Comparison of ENCODE assay signal across 8 cellular contexts in the genomic region with DNA sequence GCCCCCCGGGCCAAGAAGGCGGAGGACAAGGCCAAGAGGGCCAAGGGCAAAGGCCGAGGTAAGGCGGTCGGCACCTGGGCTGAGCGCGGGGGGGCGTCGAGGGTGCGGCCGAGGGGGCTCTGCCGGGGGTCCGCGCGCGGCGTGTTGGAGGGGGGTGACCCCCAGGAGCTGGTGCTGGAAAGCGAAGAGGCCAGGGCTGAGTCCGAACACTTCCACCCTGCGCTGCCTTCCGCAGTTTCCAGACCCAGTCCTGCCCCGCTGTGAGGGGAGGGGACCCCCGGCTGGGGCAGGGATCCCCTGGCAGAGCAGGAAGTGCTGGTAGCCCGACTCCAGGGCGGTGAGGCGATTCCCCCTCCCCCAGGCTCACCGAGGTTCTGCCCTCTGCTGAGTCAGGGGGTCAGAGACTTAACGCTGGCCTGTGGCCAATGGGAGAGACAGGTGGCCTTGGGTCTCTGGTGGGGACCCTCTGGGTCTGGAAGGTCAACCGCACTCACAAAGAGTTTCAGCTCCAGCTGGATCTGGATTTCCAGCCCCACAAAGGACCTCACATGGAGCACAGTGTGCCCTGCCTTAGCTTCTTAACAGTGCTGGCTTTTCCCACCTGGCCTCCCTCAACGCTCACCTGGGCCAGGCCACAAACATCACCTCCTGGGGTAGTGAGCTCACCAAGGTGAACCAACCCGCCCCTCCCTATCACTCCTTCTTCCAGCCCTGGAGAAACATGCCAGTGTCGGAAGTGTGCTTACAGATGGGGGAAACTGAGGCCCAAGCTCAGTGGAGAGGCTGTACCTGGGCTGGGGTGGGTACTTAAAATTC. TPM values are rescaled to one million over a fixed set of nuclear protein-coding genes. Genes with fewer than 3 reads are reported as not detected.
DNase-seq lines count a peak whose midpoint lies in the region; ATAC-seq and TF ChIP-seq lines count a peak whose summit lies in the region.

No MANE protein-coding gene starts in this region.

- H3K27me3 ChIP-seq in Caco-2 (replicated peaks; ENCODE audit: control insufficient read depth, insufficient read depth, low read length) (no peaks in the 10 kb centered on the region), esophagus squamous epithelium (no peaks in the 10 kb centered on the region), neuron (ENCODE audit: insufficient read depth, low read length) (no peaks in the 10 kb centered on the region)

- H3K9me3 Mint-ChIP-seq in Caco-2 (ENCODE audit: unreplicated experiment), result no peaks in the 10 kb centered on the region

- H3K36me3 Mint-ChIP-seq in Caco-2 (ENCODE audit: insufficient read depth, unreplicated experiment), result peaks cover 25% of the 10 kb centered on the region

- H3K4me1 ChIP-seq in Caco-2 (peaks cover 32% of the 10 kb centered on the region), esophagus squamous epithelium (peaks cover 8 to 71% (median 30%) of the 10 kb centered on the region in 3 donors), neuron (ENCODE audit: insufficient read depth, low read length) (peaks cover 12% of the 10 kb centered on the region)

- intact Hi-C loops in Caco-2 (cut with micrococcal nuclease; ENCODE audit: unreplicated experiment) (no loop called here), esophagus squamous epithelium (cut with DNase I) (no loop called here)

- TF ChIP-seq CTCF in Caco-2 (IDR thresholded peaks at IDR 0.05; ENCODE audit: insufficient read depth in 1 of 2, low read depth in 1 of 2, low read length in 1 of 2, severe bottlenecking in 1 of 2, unreplicated experiment in 1 of 2) (no peak), esophagus squamous epithelium (IDR thresholded peaks at IDR 0.05) (peak in 1 of 6 experiments; percentile 3)

- H3K4me1 Mint-ChIP-seq in Caco-2 (ENCODE audit: low read depth, unreplicated experiment), result peaks cover 4% of the 10 kb centered on the region

- 17 to 25% methylated on average over 1 to 8 of the region's 32 CpGs for WGBS in esophagus squamous epithelium, 2 donors

- ATAC-seq in HG03159 (IDR thresholded peaks at IDR 0.05; ENCODE audit: unreplicated experiment), result no peak
- no peak for ATAC-seq in GM21447 (IDR thresholded peaks at IDR 0.05; ENCODE audit: unreplicated experiment)
- ATAC-seq in GM18511 (IDR thresholded peaks at IDR 0.05; ENCODE audit: unreplicated experiment), result no peak

- DNase-seq in Caco-2, result peak in 1 of 2 experiments; percentile 47
- DNase-seq in RKO (ENCODE audit: low spot score), result peak; percentile 47
- no peak for DNase-seq in esophagus squamous epithelium (lab: John Stamatoyannopoulos, UW)
- no peak for DNase-seq in NOMO-1 treated with DMSO at 0.1 percent for 48 hours (lab: John Stamatoyannopoulos, UW; ENCODE audit: unreplicated experiment)

- H3K27ac ChIP-seq in esophagus squamous epithelium, result peak overlapping the region; percentile 90 to 100 (median 94)

- POLR2A ChIA-PET in Caco-2 (lab: Charles Lee), result interaction anchor here (0.6 kb wide), 1 partner anchor 15 kb away, joined by 3 read pairs; no protein-coding TSS in a partner anchor

- H3K27me3 Mint-ChIP-seq in Caco-2 (ENCODE audit: insufficient read depth, unreplicated experiment), result no peaks in the 10 kb centered on the region

- peak overlapping the region; percentile 53 for H3K27ac Mint-ChIP-seq in Caco-2 (ENCODE audit: unreplicated experiment)

- H2AFZ ChIP-seq in neuron (ENCODE audit: low read depth, low read length), result peak overlapping the region; percentile 39

- H3K4me3 ChIP-seq in Caco-2 (ENCODE audit: low read depth, low read length) (peak overlapping the region; percentile 76), esophagus squamous epithelium (peak overlapping the region; percentile 74 to 98 (median 84)), neuron (ENCODE audit: low read length) (peak overlapping the region; percentile 47)

- BruUV-seq in Caco-2 (replicated peaks; lab: Mats Ljungman, UMichigan), result no TSS peak

- H3K9me3 ChIP-seq in Caco-2 (no peaks in the 10 kb centered on the region), esophagus squamous epithelium (no peaks in the 10 kb centered on the region), neuron (ENCODE audit: low read length) (no peaks in the 10 kb centered on the region)

- peak overlapping the region; percentile 76 for H3K4me3 Mint-ChIP-seq in Caco-2 (ENCODE audit: unreplicated experiment)

- H3K36me3 ChIP-seq in Caco-2 (ENCODE audit: control insufficient read depth, insufficient read depth, low read length), result no peaks in the 10 kb centered on the region
- H3K36me3 ChIP-seq in esophagus squamous epithelium, result peaks cover 0 to 11% (median 0%) of the 10 kb centered on the region in 3 donors
- H3K36me3 ChIP-seq in neuron (ENCODE audit: insufficient read depth, low read length), result no peaks in the 10 kb centered on the region

- TF ChIP-seq POLR2A in esophagus squamous epithelium (IDR thresholded peaks at IDR 0.05), result no peak

- CTCF ChIA-PET in Caco-2 (lab: Charles Lee), result interaction anchor here (1.0 to 1.3 kb wide), 2 partner anchors 15 to 30 kb away, joined by 3 to 10 read pairs; no protein-coding TSS in a partner anchor

RNA-seq across cellular contexts. Expression of gene SYNC, which starts 39.8 kb away (rescaled TPM):
- total RNA-seq in Caco-2 (2022) (0.20 TPM in 1 of 2 replicates, not detected in the other), esophagus squamous epithelium (10 to 100 TPM in 2 of 4 donors, 1 to 10 TPM in 2; 2.9 to 31.7 (median 9.1) TPM)
